ENCODE assay signal across 1 cellular context in the genomic region with DNA sequence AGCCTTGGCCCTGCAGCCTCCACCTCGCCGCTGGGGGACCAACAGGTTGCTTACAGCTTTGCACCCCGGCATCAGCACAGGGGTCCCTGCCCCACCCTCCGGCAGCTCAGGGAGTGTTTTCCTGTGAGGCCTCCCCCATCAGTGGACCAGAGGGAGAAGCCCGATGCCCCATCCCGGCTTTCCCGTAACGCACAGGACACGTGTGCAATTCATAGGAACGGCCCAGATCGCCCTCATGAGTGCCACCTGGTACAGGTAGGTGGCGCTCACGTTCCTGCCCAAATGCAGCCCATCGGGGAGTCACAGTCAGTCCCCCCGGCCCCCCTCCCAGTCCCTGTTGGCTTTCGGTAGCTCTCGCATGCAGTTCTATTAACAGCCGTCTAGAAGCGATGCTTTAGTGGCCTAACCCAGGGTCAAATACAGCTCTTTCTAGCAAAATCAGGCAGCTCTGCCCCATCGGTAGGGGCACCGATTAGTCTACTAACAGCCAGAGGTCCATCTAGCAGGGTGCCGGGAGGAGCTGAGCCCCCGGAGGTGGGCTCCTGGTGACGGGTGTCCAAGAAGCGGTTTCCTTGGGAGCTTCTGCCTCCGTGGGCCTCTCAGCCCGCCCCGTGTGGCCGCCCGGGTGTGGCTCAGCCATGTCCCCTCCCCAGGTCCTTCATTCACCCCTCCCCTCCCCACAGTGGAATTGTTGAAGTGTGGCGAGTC.
TF ChIP-seq lines count a peak whose summit lies in the region.

No MANE protein-coding gene starts in this region.

TF ChIP-seq in HepG2, 621 proteins besides CTCF, POLR2A, EP300 and RAD21 (continued from another document):
- TF ChIP-seq, protein P1, sequence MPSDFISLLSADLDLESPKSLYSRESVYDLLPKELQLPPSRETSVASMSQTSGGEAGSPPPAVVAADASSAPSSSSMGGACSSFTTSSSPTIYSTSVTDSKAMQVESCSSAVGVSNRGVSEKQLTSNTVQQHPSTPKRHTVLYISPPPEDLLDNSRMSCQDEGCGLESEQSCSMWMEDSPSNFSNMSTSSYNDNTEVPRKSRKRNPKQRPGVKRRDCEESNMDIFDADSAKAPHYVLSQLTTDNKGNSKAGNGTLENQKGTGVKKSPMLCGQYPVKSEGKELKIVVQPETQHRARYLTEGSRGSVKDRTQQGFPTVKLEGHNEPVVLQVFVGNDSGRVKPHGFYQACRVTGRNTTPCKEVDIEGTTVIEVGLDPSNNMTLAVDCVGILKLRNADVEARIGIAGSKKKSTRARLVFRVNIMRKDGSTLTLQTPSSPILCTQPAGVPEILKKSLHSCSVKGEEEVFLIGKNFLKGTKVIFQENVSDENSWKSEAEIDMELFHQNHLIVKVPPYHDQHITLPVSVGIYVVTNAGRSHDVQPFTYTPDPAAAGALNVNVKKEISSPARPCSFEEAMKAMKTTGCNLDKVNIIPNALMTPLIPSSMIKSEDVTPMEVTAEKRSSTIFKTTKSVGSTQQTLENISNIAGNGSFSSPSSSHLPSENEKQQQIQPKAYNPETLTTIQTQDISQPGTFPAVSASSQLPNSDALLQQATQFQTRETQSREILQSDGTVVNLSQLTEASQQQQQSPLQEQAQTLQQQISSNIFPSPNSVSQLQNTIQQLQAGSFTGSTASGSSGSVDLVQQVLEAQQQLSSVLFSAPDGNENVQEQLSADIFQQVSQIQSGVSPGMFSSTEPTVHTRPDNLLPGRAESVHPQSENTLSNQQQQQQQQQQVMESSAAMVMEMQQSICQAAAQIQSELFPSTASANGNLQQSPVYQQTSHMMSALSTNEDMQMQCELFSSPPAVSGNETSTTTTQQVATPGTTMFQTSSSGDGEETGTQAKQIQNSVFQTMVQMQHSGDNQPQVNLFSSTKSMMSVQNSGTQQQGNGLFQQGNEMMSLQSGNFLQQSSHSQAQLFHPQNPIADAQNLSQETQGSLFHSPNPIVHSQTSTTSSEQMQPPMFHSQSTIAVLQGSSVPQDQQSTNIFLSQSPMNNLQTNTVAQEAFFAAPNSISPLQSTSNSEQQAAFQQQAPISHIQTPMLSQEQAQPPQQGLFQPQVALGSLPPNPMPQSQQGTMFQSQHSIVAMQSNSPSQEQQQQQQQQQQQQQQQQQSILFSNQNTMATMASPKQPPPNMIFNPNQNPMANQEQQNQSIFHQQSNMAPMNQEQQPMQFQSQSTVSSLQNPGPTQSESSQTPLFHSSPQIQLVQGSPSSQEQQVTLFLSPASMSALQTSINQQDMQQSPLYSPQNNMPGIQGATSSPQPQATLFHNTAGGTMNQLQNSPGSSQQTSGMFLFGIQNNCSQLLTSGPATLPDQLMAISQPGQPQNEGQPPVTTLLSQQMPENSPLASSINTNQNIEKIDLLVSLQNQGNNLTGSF (CRISPR knock-in tag; IDR thresholded peaks at IDR 0.05): no peak
- TF ChIP-seq, protein P2, sequence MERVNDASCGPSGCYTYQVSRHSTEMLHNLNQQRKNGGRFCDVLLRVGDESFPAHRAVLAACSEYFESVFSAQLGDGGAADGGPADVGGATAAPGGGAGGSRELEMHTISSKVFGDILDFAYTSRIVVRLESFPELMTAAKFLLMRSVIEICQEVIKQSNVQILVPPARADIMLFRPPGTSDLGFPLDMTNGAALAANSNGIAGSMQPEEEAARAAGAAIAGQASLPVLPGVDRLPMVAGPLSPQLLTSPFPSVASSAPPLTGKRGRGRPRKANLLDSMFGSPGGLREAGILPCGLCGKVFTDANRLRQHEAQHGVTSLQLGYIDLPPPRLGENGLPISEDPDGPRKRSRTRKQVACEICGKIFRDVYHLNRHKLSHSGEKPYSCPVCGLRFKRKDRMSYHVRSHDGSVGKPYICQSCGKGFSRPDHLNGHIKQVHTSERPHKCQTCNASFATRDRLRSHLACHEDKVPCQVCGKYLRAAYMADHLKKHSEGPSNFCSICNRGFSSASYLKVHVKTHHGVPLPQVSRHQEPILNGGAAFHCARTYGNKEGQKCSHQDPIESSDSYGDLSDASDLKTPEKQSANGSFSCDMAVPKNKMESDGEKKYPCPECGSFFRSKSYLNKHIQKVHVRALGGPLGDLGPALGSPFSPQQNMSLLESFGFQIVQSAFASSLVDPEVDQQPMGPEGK (CRISPR knock-in tag; IDR thresholded peaks at IDR 0.05): peak; percentile 16; the same call in 1 of the 2 replicates
- TF ChIP-seq, protein P3, sequence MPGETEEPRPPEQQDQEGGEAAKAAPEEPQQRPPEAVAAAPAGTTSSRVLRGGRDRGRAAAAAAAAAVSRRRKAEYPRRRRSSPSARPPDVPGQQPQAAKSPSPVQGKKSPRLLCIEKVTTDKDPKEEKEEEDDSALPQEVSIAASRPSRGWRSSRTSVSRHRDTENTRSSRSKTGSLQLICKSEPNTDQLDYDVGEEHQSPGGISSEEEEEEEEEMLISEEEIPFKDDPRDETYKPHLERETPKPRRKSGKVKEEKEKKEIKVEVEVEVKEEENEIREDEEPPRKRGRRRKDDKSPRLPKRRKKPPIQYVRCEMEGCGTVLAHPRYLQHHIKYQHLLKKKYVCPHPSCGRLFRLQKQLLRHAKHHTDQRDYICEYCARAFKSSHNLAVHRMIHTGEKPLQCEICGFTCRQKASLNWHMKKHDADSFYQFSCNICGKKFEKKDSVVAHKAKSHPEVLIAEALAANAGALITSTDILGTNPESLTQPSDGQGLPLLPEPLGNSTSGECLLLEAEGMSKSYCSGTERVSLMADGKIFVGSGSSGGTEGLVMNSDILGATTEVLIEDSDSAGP (CRISPR knock-in tag; IDR thresholded peaks at IDR 0.05; ENCODE audit: borderline replicate concordance): peak; percentile 11; the same call in 1 of the 2 replicates
- 0 out of 2 replicates have a peak, but pooled peaks have one; percentile 42 for TF ChIP-seq ZNF543 (CRISPR knock-in tag; IDR thresholded peaks at IDR 0.05)
